16 cellular contexts compared by ENCODE assay signal in the genomic region with DNA sequence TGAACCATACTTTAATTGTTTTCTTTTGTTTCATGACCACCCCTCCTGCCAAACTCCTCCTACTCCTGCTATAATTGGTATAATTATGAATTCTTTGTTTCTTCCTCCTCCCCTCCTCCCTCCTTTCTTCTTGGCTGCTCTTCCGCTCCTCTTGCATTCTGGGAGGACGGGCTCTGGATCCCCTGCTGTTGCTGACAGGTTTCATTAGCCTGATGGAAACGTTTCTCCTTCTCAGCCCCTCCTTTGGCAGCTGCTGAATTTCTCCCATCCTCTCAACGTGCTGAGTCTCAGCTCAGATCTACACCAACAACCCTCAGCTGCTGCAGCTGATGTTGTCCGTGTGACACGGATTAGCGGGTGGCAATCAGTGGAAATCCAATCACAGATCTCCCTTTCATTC.
DNase-seq lines count a peak whose midpoint lies in the region; ATAC-seq and TF ChIP-seq lines count a peak whose summit lies in the region.
"Had no signal": no experiment of that assay in that cellular context is flagged by ENCODE, and none has a peak within 500 bp of the region (broad histone marks: within the 10 kb centered on the region; RNA-seq: fewer than 3 reads in every experiment).

No MANE protein-coding gene starts in this region.

- H3K4me1 Mint-ChIP-seq in glutamatergic neuron (ENCODE audit: low read depth, unreplicated experiment): peaks cover 6% of the 10 kb centered on the region
- H3K4me1 Mint-ChIP-seq: B cell had no signal

- H3K27ac Mint-ChIP-seq in glutamatergic neuron (ENCODE audit: unreplicated experiment): peak overlapping the region; percentile 2
- H3K27ac Mint-ChIP-seq: activated CD4-positive, alpha-beta T cell treated with anti-CD3 and anti-CD28 coated beads, Interleukin-2, amount 10 ng/mL, durations not matched to agents 24 days and 14 days; activated naive CD8-positive, alpha-beta T cell treated with anti-CD3 and anti-CD28 coated beads, Interleukin-2, amount 10 ng/mL, durations not matched to agents 7 days and 5 days; activated T-cell treated with anti-CD3 and anti-CD28 coated beads, Interleukin-2, amount 50 U/mL, for 24 hours; B cell had no signal

- intact Hi-C loops in right cardiac atrium (cut with DNase I): no loop called here
- intact Hi-C loops in heart right ventricle (cut with DNase I): no loop called here

- H3K9me3 ChIP-seq in right cardiac atrium (ENCODE audit: control insufficient read depth, low read length) (no peaks in the 10 kb centered on the region), heart right ventricle (peaks cover 0 to under 1% (median 0%) of the 10 kb centered on the region in 11 donors), BE2C (no peaks in the 10 kb centered on the region)
- H3K9me3 ChIP-seq: gastroesophageal sphincter had no signal

- H3K4me3 Mint-ChIP-seq in glutamatergic neuron (ENCODE audit: unreplicated experiment): no peak overlapping the region
- H3K4me3 Mint-ChIP-seq: activated CD4-positive, alpha-beta T cell treated with anti-CD3 and anti-CD28 coated beads, Interleukin-2, amount 10 ng/mL, durations not matched to agents 24 days and 14 days; activated naive CD8-positive, alpha-beta T cell treated with anti-CD3 and anti-CD28 coated beads, Interleukin-2, amount 10 ng/mL, durations not matched to agents 7 days and 5 days; activated T-cell treated with anti-CD3 and anti-CD28 coated beads, Interleukin-2, amount 50 U/mL, for 24 hours; B cell had no signal

- H3K36me3 ChIP-seq in heart right ventricle (no peaks in the 10 kb centered on the region), BE2C (no peaks in the 10 kb centered on the region)
- H3K36me3 ChIP-seq: gastroesophageal sphincter had no signal

- 23% methylated on average over 7 of the region's 7 CpGs for WGBS in right cardiac atrium
- WGBS in heart right ventricle, 2 donors: 19 to 27% methylated on average over 7 of the region's 7 CpGs

- DNase-seq in right cardiac atrium (no peak), heart right ventricle (no peak), NCI-H524 treated with DMSO at 0.1 percent for 48 hours (lab: John Stamatoyannopoulos, UW) (peak; percentile 66), glutamatergic neuron (peak; percentile 24), superior temporal gyrus (ENCODE audit: extremely low spot score) (peak; percentile 19), BE2C (no peak)
- DNase-seq in activated CD8-positive, alpha-beta memory T cell treated with anti-CD3 and anti-CD28 coated beads, Interleukin-2, amount 50 U/mL, for 48 hours: no peak
- DNase-seq: activated CD4-positive, alpha-beta T cell treated with anti-CD3 and anti-CD28 coated beads, Interleukin-2, amount 10 ng/mL, durations not matched to agents 24 days and 14 days; activated naive CD8-positive, alpha-beta T cell treated with anti-CD3 and anti-CD28 coated beads, Interleukin-2, amount 10 ng/mL, durations not matched to agents 7 days and 5 days; activated T-cell treated with anti-CD3 and anti-CD28 coated beads, Interleukin-2, amount 50 U/mL, for 24 hours; central memory CD4-positive, alpha-beta T cell; HCEC 1CT; T-helper 9 cell had no signal

- H3K27me3 Mint-ChIP-seq in glutamatergic neuron (ENCODE audit: unreplicated experiment): no peaks in the 10 kb centered on the region

- H3K4me3 ChIP-seq in right cardiac atrium (ENCODE audit: low read length) (peak overlapping the region; percentile 18), heart right ventricle (peak overlapping the region in 3 of 10 donors; percentile 8 to 10 (median 9)), BE2C (ENCODE audit: low read depth, low read length) (no peak overlapping the region)
- H3K4me3 ChIP-seq: gastroesophageal sphincter had no signal

- no peaks in the 10 kb centered on the region for H3K4me1 ChIP-seq in right cardiac atrium (ENCODE audit: control insufficient read depth, insufficient read depth, low read length)
- no peaks in the 10 kb centered on the region for H3K4me1 ChIP-seq in heart right ventricle
- no peaks in the 10 kb centered on the region for H3K4me1 ChIP-seq in BE2C
- H3K4me1 ChIP-seq: gastroesophageal sphincter had no signal

- H3K27me3 ChIP-seq in right cardiac atrium (ENCODE audit: control insufficient read depth, insufficient read depth) (no peaks in the 10 kb centered on the region), heart right ventricle (peaks cover 0 to 82% (median 10%) of the 10 kb centered on the region in 7 donors), BE2C (peaks cover 2% of the 10 kb centered on the region)

- H3K27ac ChIP-seq in right cardiac atrium (ENCODE audit: low read length): no peak overlapping the region
- H3K27ac ChIP-seq in heart right ventricle: no peak overlapping the region
- H3K27ac ChIP-seq: gastroesophageal sphincter had no signal

- no peaks in the 10 kb centered on the region for H3K9me3 Mint-ChIP-seq in glutamatergic neuron (ENCODE audit: unreplicated experiment)

- no peaks in the 10 kb centered on the region for H3K36me3 Mint-ChIP-seq in glutamatergic neuron (ENCODE audit: unreplicated experiment)

- TF ChIP-seq CTCF in heart right ventricle (IDR thresholded peaks at IDR 0.05): no peak
- no peak for TF ChIP-seq CTCF in glutamatergic neuron (IDR thresholded peaks at IDR 0.05; ENCODE audit: partially characterized antibody, unreplicated experiment)
- no peak for TF ChIP-seq CTCF in BE2C (IDR thresholded peaks at IDR 0.05; ENCODE audit: low read depth, low read length)

- ATAC-seq in right cardiac atrium: no peak
- no peak for ATAC-seq in heart right ventricle
- no peak for ATAC-seq in GM21515 (IDR thresholded peaks at IDR 0.05; ENCODE audit: unreplicated experiment)
- ATAC-seq: gastroesophageal sphincter had no signal

Comparison
In these comparisons a context has a peak if more than half of its experiments do, and no peak if none do; other contexts are left out.
1. DNase-seq: peak in NCI-H524 treated with DMSO at 0.1 percent for 48 hours (single experiment), glutamatergic neuron (single experiment) and superior temporal gyrus (single experiment); none in right cardiac atrium (0 of 3), heart right ventricle (0 of 2), activated CD8-positive, alpha-beta memory T cell treated with anti-CD3 and anti-CD28 coated beads, Interleukin-2, amount 50 U/mL, for 48 hours (single experiment) and BE2C (single experiment).